ENCODE assay signal across 16 cellular contexts in genomic region chr13:95858286-95859075, GRCh38.
DNase-seq lines count a peak whose midpoint lies in the region; ATAC-seq and TF ChIP-seq lines count a peak whose summit lies in the region.
"Had no signal": no experiment of that assay in that cellular context is flagged by ENCODE, and none has a peak within 500 bp of the region (broad histone marks: within the 10 kb centered on the region; RNA-seq: fewer than 3 reads in every experiment).

No MANE protein-coding gene starts in this region.

- peaks cover 4% of the 10 kb centered on the region for H3K4me1 Mint-ChIP-seq in chondrocyte (ENCODE audit: low read depth)
- H3K4me1 Mint-ChIP-seq in mesothelial cell of epicardium, result peaks cover 6% of the 10 kb centered on the region
- H3K4me1 Mint-ChIP-seq in natural killer cell treated with Interleukin-12 subunit alpha and Interleukin-12 subunit beta and Interleukin-15 and Interleukin-18, amount 100 ng/mL, for 72 hours (ENCODE audit: low read depth in 2 of 2), result no peaks in the 10 kb centered on the region
- H3K4me1 Mint-ChIP-seq: CD4-positive, CD25-positive, alpha-beta regulatory T cell had no signal

- WGBS in sigmoid colon, 2 donors, result 31 to 65% methylated on average over 10 of the region's 10 CpGs

- DNase-seq in EL, result peak; percentile 14
- peak; percentile 83 for DNase-seq in MV-4-11 (lab: John Stamatoyannopoulos, UW)
- no peak for DNase-seq in chondrocyte (ENCODE audit: low spot score)
- no peak for DNase-seq in mesothelial cell of epicardium (ENCODE audit: low spot score in 2 of 2, unreplicated experiment in 2 of 2)
- DNase-seq in NK-92 (lab: John Stamatoyannopoulos, UW; ENCODE audit: unreplicated experiment), result no peak
- DNase-seq in natural killer cell treated with Interleukin-12 subunit alpha and Interleukin-12 subunit beta and Interleukin-15 and Interleukin-18, amount 100 ng/mL, for 72 hours (ENCODE audit: low spot score), result no peak
- no peak for DNase-seq in sigmoid colon
- DNase-seq: CD4-positive, CD25-positive, alpha-beta regulatory T cell; effector CD8-positive, alpha-beta T cell; NCI-H446; posterior cingulate gyrus; SHP77; stimulated activated CD4-positive, alpha-beta T cell treated with anti-CD3 and anti-CD28 coated beads, Interleukin-4, amount 100 ng/mL, for 1 hour; stimulated activated naive CD4-positive, alpha-beta T cell treated with Interleukin-2 at 50 U/mL for 16 hours had no signal

- no peak for TF ChIP-seq CTCF in chondrocyte (IDR thresholded peaks at IDR 0.05)
- no peak for TF ChIP-seq CTCF in mesothelial cell of epicardium (IDR thresholded peaks at IDR 0.05; ENCODE audit: unreplicated experiment)
- TF ChIP-seq CTCF in sigmoid colon (IDR thresholded peaks at IDR 0.05), result no peak

- H3K9me3 Mint-ChIP-seq in chondrocyte (ENCODE audit: low read depth) (no peaks in the 10 kb centered on the region), mesothelial cell of epicardium (no peaks in the 10 kb centered on the region)
- no peaks in the 10 kb centered on the region for H3K9me3 Mint-ChIP-seq in natural killer cell treated with Interleukin-12 subunit alpha and Interleukin-12 subunit beta and Interleukin-15 and Interleukin-18, amount 100 ng/mL, for 72 hours

- no peaks in the 10 kb centered on the region for H3K4me1 ChIP-seq in sigmoid colon

- no peak overlapping the region for H3K27ac ChIP-seq in sigmoid colon
- H3K27ac ChIP-seq: VCaP had no signal

- H3K36me3 ChIP-seq in sigmoid colon, result peaks cover 0 to 25% (median 0%) of the 10 kb centered on the region in 4 donors

- intact Hi-C loops in sigmoid colon (cut with DNase I), result no loop called here

- no peak for TF ChIP-seq POLR2A in sigmoid colon (IDR thresholded peaks at IDR 0.05)

- TF ChIP-seq EP300 in sigmoid colon (IDR thresholded peaks at IDR 0.05), result no peak

- no peak for ATAC-seq in HG02571 (IDR thresholded peaks at IDR 0.05; ENCODE audit: unreplicated experiment)
- no peak for ATAC-seq in natural killer cell treated with Interleukin-12 subunit alpha and Interleukin-12 subunit beta and Interleukin-15 and Interleukin-18, amount 100 ng/mL, for 72 hours

- no peaks in the 10 kb centered on the region for H3K27me3 ChIP-seq in sigmoid colon

- H3K36me3 Mint-ChIP-seq in chondrocyte (ENCODE audit: low read depth), result peaks cover 6% of the 10 kb centered on the region
- H3K36me3 Mint-ChIP-seq in mesothelial cell of epicardium, result peaks cover 19% of the 10 kb centered on the region
- H3K36me3 Mint-ChIP-seq in natural killer cell treated with Interleukin-12 subunit alpha and Interleukin-12 subunit beta and Interleukin-15 and Interleukin-18, amount 100 ng/mL, for 72 hours, result no peaks in the 10 kb centered on the region
- H3K36me3 Mint-ChIP-seq: CD4-positive, CD25-positive, alpha-beta regulatory T cell had no signal

- H3K27me3 Mint-ChIP-seq in chondrocyte (ENCODE audit: low read depth) (no peaks in the 10 kb centered on the region), mesothelial cell of epicardium (ENCODE audit: low read depth) (no peaks in the 10 kb centered on the region)
- no peaks in the 10 kb centered on the region for H3K27me3 Mint-ChIP-seq in natural killer cell treated with Interleukin-12 subunit alpha and Interleukin-12 subunit beta and Interleukin-15 and Interleukin-18, amount 100 ng/mL, for 72 hours

- no peak overlapping the region for H3K4me3 ChIP-seq in sigmoid colon

- H3K27ac Mint-ChIP-seq in chondrocyte (ENCODE audit: unreplicated experiment) (peak overlapping the region; percentile 5), mesothelial cell of epicardium (peak overlapping the region; percentile 4)
- no peak overlapping the region for H3K27ac Mint-ChIP-seq in natural killer cell treated with Interleukin-12 subunit alpha and Interleukin-12 subunit beta and Interleukin-15 and Interleukin-18, amount 100 ng/mL, for 72 hours
- H3K27ac Mint-ChIP-seq: CD4-positive, CD25-positive, alpha-beta regulatory T cell had no signal

- H3K4me3 Mint-ChIP-seq in chondrocyte (ENCODE audit: unreplicated experiment) (no peak overlapping the region), mesothelial cell of epicardium (no peak overlapping the region)
- no peak overlapping the region for H3K4me3 Mint-ChIP-seq in natural killer cell treated with Interleukin-12 subunit alpha and Interleukin-12 subunit beta and Interleukin-15 and Interleukin-18, amount 100 ng/mL, for 72 hours
- H3K4me3 Mint-ChIP-seq: CD4-positive, CD25-positive, alpha-beta regulatory T cell had no signal

- H3K9me3 ChIP-seq in sigmoid colon, result no peaks in the 10 kb centered on the region

Comparison
In these comparisons a context has a peak if more than half of its experiments do, and no peak if none do; other contexts are left out.
1. DNase-seq: peak in EL (single experiment) and MV-4-11 (single experiment); none in chondrocyte (single experiment), mesothelial cell of epicardium (0 of 2), NK-92 (single experiment), natural killer cell treated with Interleukin-12 subunit alpha and Interleukin-12 subunit beta and Interleukin-15 and Interleukin-18, amount 100 ng/mL, for 72 hours (single experiment) and sigmoid colon (single experiment).
2. H3K27ac Mint-ChIP-seq: peak in chondrocyte (single experiment) and mesothelial cell of epicardium (single experiment); none in natural killer cell treated with Interleukin-12 subunit alpha and Interleukin-12 subunit beta and Interleukin-15 and Interleukin-18, amount 100 ng/mL, for 72 hours (0 of 2).